Comparison of ENCODE assay signal across 1 cellular context in genomic region chr14:36655054-36655381, GRCh38.
TF ChIP-seq lines count a peak whose summit lies in the region.

No MANE protein-coding gene starts in this region.

TF ChIP-seq in H1, 55 proteins besides CTCF, POLR2A, EP300 and RAD21:
- TF ChIP-seq SUZ12 (IDR thresholded peaks at IDR 0.05; ENCODE audit: low read length) (peak; percentile 93), CHD1 (IDR thresholded peaks at IDR 0.05; ENCODE audit: low read depth, low read length) (no peak), CBX5 (IDR thresholded peaks at IDR 0.05; ENCODE audit: low read depth, low read length) (no peak), EZH2 (IDR thresholded peaks at IDR 0.05; ENCODE audit: low read depth, low read length, severe bottlenecking) (peak; percentile 88), RXRA (IDR thresholded peaks at IDR 0.05; ENCODE audit: insufficient read depth, low read depth, low read length) (no peak), JUND (IDR thresholded peaks at IDR 0.05; ENCODE audit: low read length) (no peak), SP2 (IDR thresholded peaks at IDR 0.05; ENCODE audit: low read length) (no peak), TCF12 (IDR thresholded peaks at IDR 0.05; ENCODE audit: low read depth, low read length) (0 out of 2 replicates have a peak, but pooled peaks have one; percentile 25), CTBP2 (IDR thresholded peaks at IDR 0.05; ENCODE audit: borderline replicate concordance, insufficient read depth, insufficient read length, low read length) (no peak), MAFK (IDR thresholded peaks at IDR 0.05; ENCODE audit: low read depth, low read length) (no peak), E2F6 (IDR thresholded peaks at IDR 0.05) (0 out of 2 replicates have a peak, but pooled peaks have one; percentile 15), POLR2AphosphoS5 (IDR thresholded peaks at IDR 0.05; ENCODE audit: low read depth, low read length) (no peak)
